In genomic region chr11:79466411-79466810, GRCh38 we compare ENCODE assay signal across 15 cellular contexts. TPM values are rescaled to one million over a fixed set of nuclear protein-coding genes. Genes with fewer than 3 reads are reported as not detected.
A peak's percentile ranks its signal among the peaks of the same experiment; 100 is the strongest.
DNase-seq lines count a peak whose midpoint lies in the region; ATAC-seq and TF ChIP-seq lines count a peak whose summit lies in the region.
"Had no signal": no experiment of that assay in that cellular context is flagged by ENCODE, and none has a peak within 500 bp of the region (broad histone marks: within the 10 kb centered on the region; RNA-seq: fewer than 3 reads in every experiment).

No MANE protein-coding gene starts in this region.

- no peak for TF ChIP-seq CTCF in fibroblast of pulmonary artery (IDR thresholded peaks at IDR 0.05; ENCODE audit: low read length, missing control alignments)
- no peak for TF ChIP-seq CTCF in smooth muscle cell (IDR thresholded peaks at IDR 0.05; ENCODE audit: borderline replicate concordance, insufficient read depth, poor library complexity, severe bottlenecking)
- TF ChIP-seq CTCF in Peyer's patch (IDR thresholded peaks at IDR 0.05): no peak

- in situ Hi-C loops in GM23248 (cut with MboI): no loop called here

- 6 to 10% methylated on average over 2 of the region's 2 CpGs for WGBS in GM23248 (ENCODE audit: low coverage in 1 of 2, low lambda C conversion rate in 2 of 2, missing lambda C conversion rate in 2 of 2), 2 experiments
- 30% methylated on average over 2 of the region's 2 CpGs for WGBS in smooth muscle cell (ENCODE audit: low lambda C conversion rate)

- DNase-seq in GM23248: peak; percentile 59
- peak; percentile 71 for DNase-seq in adipocyte (ENCODE audit: low read depth)
- DNase-seq in fibroblast of pulmonary artery (ENCODE audit: low read depth): peak; percentile 34
- no peak for DNase-seq in smooth muscle cell (lab: John Stamatoyannopoulos, UW; ENCODE audit: unreplicated experiment)
- no peak for DNase-seq in NCI-H2227 (lab: John Stamatoyannopoulos, UW; ENCODE audit: unreplicated experiment)
- DNase-seq in Peyer's patch: no peak
- DNase-seq in COLO668 (lab: John Stamatoyannopoulos, UW; ENCODE audit: unreplicated experiment): no peak
- DNase-seq: COR-L47, foreskin melanocyte, HCEC 1CT, immature natural killer cell, MV-4-11, spleen had no signal

- H2AFZ ChIP-seq in GM23248 (no peak overlapping the region), smooth muscle cell (ENCODE audit: low read depth) (no peak overlapping the region)

- H3K9me3 ChIP-seq in GM23248 (ENCODE audit: low read depth) (no peaks in the 10 kb centered on the region), adipocyte (ENCODE audit: control insufficient read depth, low read length) (no peaks in the 10 kb centered on the region), smooth muscle cell (replicated peaks; ENCODE audit: low read depth) (no peaks in the 10 kb centered on the region), Peyer's patch (no peaks in the 10 kb centered on the region)
- H3K9me3 ChIP-seq: spleen had no signal

- no peak for ATAC-seq in HG02885 (IDR thresholded peaks at IDR 0.05; ENCODE audit: poor library complexity, unreplicated experiment)

- no peak for TF ChIP-seq POLR2A in Peyer's patch (IDR thresholded peaks at IDR 0.05)

- H3K4me2 ChIP-seq in GM23248 (ENCODE audit: unreplicated experiment) (no peak overlapping the region), smooth muscle cell (peak overlapping the region; percentile 31)

- H3K36me3 ChIP-seq in GM23248 (ENCODE audit: low read depth): no peaks in the 10 kb centered on the region
- no peaks in the 10 kb centered on the region for H3K36me3 ChIP-seq in adipocyte (ENCODE audit: control insufficient read depth, insufficient read depth, low read length, severe bottlenecking)
- no peaks in the 10 kb centered on the region for H3K36me3 ChIP-seq in smooth muscle cell (ENCODE audit: low read depth)
- H3K36me3 ChIP-seq in Peyer's patch: no peaks in the 10 kb centered on the region
- H3K36me3 ChIP-seq: spleen had no signal

- H4K20me1 ChIP-seq in GM23248 (ENCODE audit: insufficient read depth): no peaks in the 10 kb centered on the region
- no peaks in the 10 kb centered on the region for H4K20me1 ChIP-seq in smooth muscle cell (ENCODE audit: low read depth)

- no peaks in the 10 kb centered on the region for H3K9me2 ChIP-seq in GM23248 (ENCODE audit: insufficient read depth)

- H3K27ac ChIP-seq in GM23248: no peak overlapping the region
- H3K27ac ChIP-seq in smooth muscle cell (ENCODE audit: low read depth): peak overlapping the region; percentile 54
- H3K27ac ChIP-seq in Peyer's patch: no peak overlapping the region
- H3K27ac ChIP-seq: spleen had no signal

- H3F3A ChIP-seq in GM23248 (ENCODE audit: insufficient read depth): no peaks in the 10 kb centered on the region
- peaks cover 6% of the 10 kb centered on the region for H3F3A ChIP-seq in smooth muscle cell (ENCODE audit: low read depth)

- H3K4me1 ChIP-seq in GM23248 (ENCODE audit: insufficient read depth): no peaks in the 10 kb centered on the region
- peaks cover 29% of the 10 kb centered on the region for H3K4me1 ChIP-seq in adipocyte (ENCODE audit: control insufficient read depth, insufficient read depth, low read length)
- no peaks in the 10 kb centered on the region for H3K4me1 ChIP-seq in smooth muscle cell (ENCODE audit: low read depth)
- H3K4me1 ChIP-seq in Peyer's patch: no peaks in the 10 kb centered on the region
- H3K4me1 ChIP-seq: spleen had no signal

- H3K4me3 ChIP-seq in GM23248: no peak overlapping the region
- no peak overlapping the region for H3K4me3 ChIP-seq in adipocyte (ENCODE audit: low read length)
- H3K4me3 ChIP-seq in fibroblast of pulmonary artery (replicated peaks; ENCODE audit: low read depth, low read length): no peak overlapping the region
- H3K4me3 ChIP-seq in smooth muscle cell: no peak overlapping the region
- H3K4me3 ChIP-seq in Peyer's patch: no peak overlapping the region
- H3K4me3 ChIP-seq: spleen had no signal

- peaks cover 35% of the 10 kb centered on the region; the same call in 1 of the 2 replicates for H3K27me3 ChIP-seq in GM23248 (replicated peaks; ENCODE audit: insufficient read depth)
- H3K27me3 ChIP-seq in adipocyte (replicated peaks; ENCODE audit: control insufficient read depth, insufficient read depth, low read length): no peaks in the 10 kb centered on the region
- H3K27me3 ChIP-seq in smooth muscle cell (ENCODE audit: low read depth): no peaks in the 10 kb centered on the region
- no peaks in the 10 kb centered on the region for H3K27me3 ChIP-seq in Peyer's patch

- H3K9ac ChIP-seq in GM23248: no peak overlapping the region
- H3K9ac ChIP-seq in adipocyte (ENCODE audit: low read length): no peak overlapping the region
- no peak overlapping the region for H3K9ac ChIP-seq in smooth muscle cell (ENCODE audit: low read depth)

- H3K79me2 ChIP-seq in GM23248 (ENCODE audit: insufficient read depth): no peaks in the 10 kb centered on the region
- H3K79me2 ChIP-seq in smooth muscle cell (ENCODE audit: low read depth): no peaks in the 10 kb centered on the region

RNA-seq across cellular contexts. Expression of gene TENM4, which starts 25.6 kb away (rescaled TPM):
- total RNA-seq in GM23248 (2014; rRNA removed; shearing (Covaris generic)): 0.11 and 0.25 TPM in 2 replicates
- polyA plus RNA-seq in GM23248 (2016; fragmentation: Nextera tagmentation; extraction: Ambion mirVana) (0.48 TPM in 2 replicates), smooth muscle cell (31.6 and 31.7 TPM in 2 replicates)
- total RNA-seq in smooth muscle cell (30.6 and 38.2 TPM in 2 replicates), Peyer's patch (1 to 10 TPM; 1.1 to 2.7 (median 2.0) TPM)
- total RNA-seq: HT-29 had no signal
- polyA plus RNA-seq: immature natural killer cell had no signal

Comparison
In these comparisons a context has a peak if more than half of its experiments do, and no peak if none do; other contexts are left out.
1. DNase-seq: peak in GM23248 (single experiment), adipocyte (single experiment) and fibroblast of pulmonary artery (single experiment); none in smooth muscle cell (single experiment), NCI-H2227 (single experiment), Peyer's patch (0 of 3) and COLO668 (single experiment).